24 cellular contexts compared by ENCODE assay signal in the genomic region with DNA sequence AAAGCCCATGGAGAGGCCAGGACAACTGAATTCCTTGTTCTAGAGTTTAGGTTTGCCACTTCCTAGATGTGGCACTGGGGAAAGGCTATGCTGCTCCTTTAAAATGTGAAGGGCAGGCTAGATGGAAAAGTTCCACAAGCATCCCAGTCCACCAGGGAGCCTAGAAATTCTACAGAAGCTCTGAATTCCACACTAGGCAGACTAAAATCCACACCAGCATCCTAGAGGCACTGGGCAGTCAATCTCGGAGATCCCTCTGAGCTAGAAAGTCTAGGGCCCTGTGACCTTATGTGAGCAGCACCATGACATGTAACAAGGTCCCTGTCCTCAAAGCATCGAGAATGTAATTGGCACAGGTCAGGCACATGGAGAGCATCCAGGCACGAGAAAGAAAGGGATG.
"Had no signal": no experiment of that assay in that cellular context is flagged by ENCODE, and none has a peak within 500 bp of the region (broad histone marks: within the 10 kb centered on the region; RNA-seq: fewer than 3 reads in every experiment).

No MANE protein-coding gene starts in this region.

- H3K4me3 ChIP-seq: coronary artery, dorsolateral prefrontal cortex, esophagus squamous epithelium, gastrocnemius medialis, heart right ventricle, left lung, lower lobe of right lung, mucosa of descending colon had no signal

- DNase-seq: dermis blood vessel endothelial cell; dorsolateral prefrontal cortex; effector CD4-positive, alpha-beta T cell; effector memory CD4-positive, alpha-beta T cell; esophagus squamous epithelium; foreskin fibroblast; foreskin melanocyte; gastrocnemius medialis; glutamatergic neuron; head of caudate nucleus; heart right ventricle; hippocampal formation; left cardiac atrium; left lung; left ventricle myocardium superior; lower lobe of right lung; mesenchymal stem cell; mucosa of descending colon had no signal

- H3K36me3 Mint-ChIP-seq: mesothelial cell of epicardium had no signal

- H3K36me3 ChIP-seq: esophagus squamous epithelium, gastrocnemius medialis, heart right ventricle, left lung, lower lobe of right lung had no signal

- H3K9me3 Mint-ChIP-seq: mesothelial cell of epicardium had no signal

- H3K27ac Mint-ChIP-seq: mesothelial cell of epicardium had no signal

- FAIRE-seq: colon, endothelial cell of umbilical vein, islet of Langerhans, keratinocyte had no signal

- ATAC-seq: gastrocnemius medialis, heart right ventricle, left cardiac atrium, left lung, left ventricle myocardium superior, lower lobe of right lung, mucosa of descending colon had no signal

- H3K4me1 Mint-ChIP-seq: mesothelial cell of epicardium had no signal

- H3K4me3 Mint-ChIP-seq: mesothelial cell of epicardium had no signal

- H3K27me3 ChIP-seq: esophagus squamous epithelium, gastrocnemius medialis had no signal
